In genomic region chr3:12663311-12663935, GRCh38 we compare ENCODE assay signal across 8 cellular contexts. TPM values are rescaled to one million over a fixed set of nuclear protein-coding genes. Genes with fewer than 3 reads are reported as not detected.
DNase-seq lines count a peak whose midpoint lies in the region; ATAC-seq and TF ChIP-seq lines count a peak whose summit lies in the region.

No MANE protein-coding gene starts in this region.

- no peaks in the 10 kb centered on the region for H3K9me3 Mint-ChIP-seq in H9

- H3K9me2 ChIP-seq in MM.1S (replicated peaks; ENCODE audit: insufficient read depth, low read length): no peaks in the 10 kb centered on the region

- H3T11ph ChIP-seq in H9 (ENCODE audit: low read length): no peak overlapping the region

- H3K4me1 ChIP-seq in H9 (ENCODE audit: insufficient read depth, low read length) (no peaks in the 10 kb centered on the region; the same call in 1 of the 2 replicates), MM.1S (ENCODE audit: low read length) (peaks cover 20% of the 10 kb centered on the region), heart right ventricle (peaks cover 8 to 49% (median 42%) of the 10 kb centered on the region in 9 donors)

- H4K91ac ChIP-seq in H9 (ENCODE audit: insufficient read length, low read depth, low read length): peak overlapping the region; percentile 99

- intact Hi-C loops in heart right ventricle (cut with DNase I) (loop anchor here in 5 of 10 donors (2.0 to 5.0 kb wide), 5 partner anchors 36 to 107 kb away; partner anchors contain the start of gene MKRN2 (in 4 of the 5)), posterior cingulate gyrus (cut with DNase I) (loop anchor here (1.0 kb wide), 1 partner anchor 106 kb away; the partner anchor contains the start of gene MKRN2)

- peaks cover 13% of the 10 kb centered on the region for H3F3A ChIP-seq in MM.1S (ENCODE audit: insufficient read depth, low read length)

- H3K27me3 Mint-ChIP-seq in H9 (ENCODE audit: low read depth): no peaks in the 10 kb centered on the region; the same call in 1 of the 2 replicates

- H3K27ac ChIP-seq in H9 (ENCODE audit: insufficient read length, low read depth, low read length): peak overlapping the region; percentile 71
- peak overlapping the region; percentile 94 for H3K27ac ChIP-seq in MM.1S (ENCODE audit: low read length)
- peak overlapping the region; percentile 96 to 100 (median 99) for H3K27ac ChIP-seq in heart right ventricle

- H3K14ac ChIP-seq in H9 (ENCODE audit: insufficient read depth, low read length): peak overlapping the region; percentile 99

- no peak for TF ChIP-seq CTCF in H9 (conservative IDR thresholded peaks at IDR 0.05)
- TF ChIP-seq CTCF in MM.1S (IDR thresholded peaks at IDR 0.05; ENCODE audit: low read length): no peak
- no peak for TF ChIP-seq CTCF in heart right ventricle (IDR thresholded peaks at IDR 0.05)

- H4K5ac ChIP-seq in H9 (ENCODE audit: insufficient read length, low read depth, low read length): peak overlapping the region; percentile 84

- H3K4ac ChIP-seq in H9 (ENCODE audit: low read depth, low read length): peak overlapping the region; percentile 92

- H2AFZ ChIP-seq in H9 (ENCODE audit: low read length) (no peak overlapping the region), MM.1S (ENCODE audit: low read length) (peak overlapping the region; percentile 81)

- H3K23me2 ChIP-seq in H9 (ENCODE audit: insufficient read length, low read depth, low read length, poor library complexity, severe bottlenecking): peaks cover 11% of the 10 kb centered on the region

- peaks cover 0 to 8% (median 0%) of the 10 kb centered on the region in 3 experiments; a peak in 2 of 7 replicates for H3K36me3 Mint-ChIP-seq in H9 (ENCODE audit: insufficient read depth in 1 of 3, low read depth in 3 of 3)

- H3K4me1 Mint-ChIP-seq in H9: peaks cover 24 to 35% of the 10 kb centered on the region in 2 experiments

- H3K79me1 ChIP-seq in H9 (ENCODE audit: insufficient read depth, low read depth, low read length, poor library complexity, severe bottlenecking): no peaks in the 10 kb centered on the region

- H3K4me3 Mint-ChIP-seq in H9: peak overlapping the region; percentile 89 to 95

- H3K18ac ChIP-seq in H9 (ENCODE audit: insufficient read length, low read depth, low read length): peak overlapping the region; percentile 99

- H3K4me3 ChIP-seq in MM.1S (ENCODE audit: low read length) (peak overlapping the region; percentile 89), heart right ventricle (peak overlapping the region; percentile 73 to 95 (median 92))

- H3K27me3 ChIP-seq in H9 (ENCODE audit: insufficient read depth, low read length): no peaks in the 10 kb centered on the region
- H3K27me3 ChIP-seq in MM.1S (replicated peaks; ENCODE audit: insufficient read depth, low read length): no peaks in the 10 kb centered on the region
- no peaks in the 10 kb centered on the region for H3K27me3 ChIP-seq in heart right ventricle

- DNase-seq in NCI-H1417 (lab: John Stamatoyannopoulos, UW) (peak in 2 of 3 experiments; percentile 52 to 79), NCI-H1417 treated with DMSO at 0.1 percent for 48 hours (lab: John Stamatoyannopoulos, UW) (no peak), H9 (no peak), MM.1S (no peak), heart right ventricle (peak in 1 of 2 donors; percentile 48), posterior cingulate gyrus (peak in 7 of 10 donors; percentile 31 to 88 (median 37)), NCI-H2227 (lab: John Stamatoyannopoulos, UW; ENCODE audit: unreplicated experiment) (no peak)
- peak; percentile 7 for DNase-seq in activated naive CD8-positive, alpha-beta T cell treated with anti-CD3 and anti-CD28 coated beads, Interleukin-2, amount 50 U/mL, for 16 hours (ENCODE audit: low read depth, low spot score)

- H3K79me2 ChIP-seq in H9 (ENCODE audit: insufficient read depth, low read length) (peaks cover 41% of the 10 kb centered on the region), MM.1S (ENCODE audit: low read length) (peaks cover 55% of the 10 kb centered on the region)

- peak overlapping the region; percentile 69 for H2BK12ac ChIP-seq in H9 (ENCODE audit: insufficient read length, low read depth, low read length)

- no peaks in the 10 kb centered on the region for H3K36me3 ChIP-seq in MM.1S (replicated peaks; ENCODE audit: insufficient read depth, low read length)
- peaks cover 0 to 4% (median 0%) of the 10 kb centered on the region in 9 donors for H3K36me3 ChIP-seq in heart right ventricle

- peak overlapping the region; percentile 86 for H2BK120ac ChIP-seq in H9 (ENCODE audit: low read depth, low read length, poor library complexity, severe bottlenecking)

- no peak overlapping the region for H3K56ac ChIP-seq in H9 (ENCODE audit: insufficient read length, low read depth, low read length)

- peak overlapping the region; percentile 85 for H2BK5ac ChIP-seq in H9 (ENCODE audit: insufficient read length, low read length)

- no CpG with 5 or more reads among the region's 48 CpGs for WGBS in H9 (ENCODE audit: extremely low coverage, insufficient read length, low lambda C conversion rate)
- 0 to 1% methylated on average over 34 to 48 of the region's 48 CpGs for WGBS in heart right ventricle, 2 donors

- H3K23ac ChIP-seq in H9 (ENCODE audit: insufficient read length, low read depth, low read length): no peak overlapping the region

- peak overlapping the region; percentile 97 to 100 (median 97); a peak in 6 of 7 replicates for H3K27ac Mint-ChIP-seq in H9

- H2AK5ac ChIP-seq in H9 (ENCODE audit: insufficient read length, low read length): no peak overlapping the region

- H4K20me1 ChIP-seq in H9 (ENCODE audit: control insufficient read depth, insufficient read depth, insufficient read length) (no peaks in the 10 kb centered on the region), MM.1S (ENCODE audit: insufficient read depth, low read length) (peaks cover 23% of the 10 kb centered on the region)

- H2BK15ac ChIP-seq in H9 (ENCODE audit: low read depth, low read length): peak overlapping the region; percentile 81; the same call in 1 of the 2 replicates

- peak overlapping the region; percentile 98 for H3K9ac ChIP-seq in H9 (ENCODE audit: extremely low read depth, insufficient read length, low read length)
- H3K9ac ChIP-seq in MM.1S (ENCODE audit: low read length): peak overlapping the region; percentile 99

- H3K4me2 ChIP-seq in H9 (ENCODE audit: insufficient read depth, insufficient read length, low read length): peak overlapping the region; percentile 96
- H3K4me2 ChIP-seq in MM.1S (ENCODE audit: low read depth, low read length): peak overlapping the region; percentile 50

- ATAC-seq in heart right ventricle: peak; percentile 44 to 80 (median 56)

- H2BK20ac ChIP-seq in H9 (ENCODE audit: low read depth, low read length, poor library complexity, severe bottlenecking): no peak overlapping the region

- no peak overlapping the region for H4K8ac ChIP-seq in H9 (replicated peaks; ENCODE audit: insufficient read length, low read depth, low read length)

- no peaks in the 10 kb centered on the region for H3K9me3 ChIP-seq in H9 (ENCODE audit: control insufficient read depth, low read depth, low read length)
- no peaks in the 10 kb centered on the region for H3K9me3 ChIP-seq in MM.1S (replicated peaks; ENCODE audit: insufficient read depth, low read length)
- H3K9me3 ChIP-seq in heart right ventricle: no peaks in the 10 kb centered on the region

RNA-seq across cellular contexts. Expression of gene RAF1, which starts 0.5 kb away (rescaled TPM):
- total RNA-seq in H9 (2021): 103 and 112 TPM in 2 replicates
- 100 to 1,000 TPM in 9 of 10 donors, 10 to 100 TPM in 1; 98.1 to 193 (median 129) TPM for total RNA-seq in heart right ventricle
- polyA plus RNA-seq in heart right ventricle: 10 to 100 TPM; 65.4 to 81.5 TPM

Comparison
In these comparisons a context has a peak if more than half of its experiments do, and no peak if none do; other contexts are left out.
1. DNase-seq: peak in NCI-H1417 (2 of 3), activated naive CD8-positive, alpha-beta T cell treated with anti-CD3 and anti-CD28 coated beads, Interleukin-2, amount 50 U/mL, for 16 hours (single experiment) and posterior cingulate gyrus (7 of 10); none in NCI-H1417 treated with DMSO at 0.1 percent for 48 hours (single experiment), H9 (single experiment), MM.1S (single experiment) and NCI-H2227 (single experiment).
2. Peak in every context shown above with its lines, with median percentiles within 50 percentile points of each other: H3K27ac ChIP-seq.